ENCODE assay signal across 1 cellular context in genomic region chr16:84136331-84137125, GRCh38.
TF ChIP-seq lines count a peak whose summit lies in the region.

No MANE protein-coding gene starts in this region.

TF ChIP-seq in H1, 55 proteins besides CTCF, POLR2A, EP300 and RAD21:
- no peak for TF ChIP-seq NANOG (IDR thresholded peaks at IDR 0.05; ENCODE audit: insufficient read depth, low read depth, low read length, poor library complexity, severe bottlenecking)
- TF ChIP-seq YY1 (IDR thresholded peaks at IDR 0.05; ENCODE audit: low read depth, low read length) = no peak
- TF ChIP-seq CREB1 (IDR thresholded peaks at IDR 0.05) = no peak
- TF ChIP-seq KDM5A (IDR thresholded peaks at IDR 0.05; ENCODE audit: low read length) = no peak
- no peak for TF ChIP-seq TCF12 (IDR thresholded peaks at IDR 0.05; ENCODE audit: low read depth, low read length)
- no peak for TF ChIP-seq EGR1 (IDR thresholded peaks at IDR 0.05; ENCODE audit: borderline replicate concordance, low read depth, low read length)
- TF ChIP-seq TAF7 (optimal IDR thresholded peaks at IDR 0.05; ENCODE audit: borderline replicate concordance, low read depth, low read length) = no peak
- no peak for TF ChIP-seq RNF2 (IDR thresholded peaks at IDR 0.05; ENCODE audit: borderline replicate concordance, low read depth, low read length, missing control alignments, poor library complexity, severe bottlenecking)
- TF ChIP-seq TBP (IDR thresholded peaks at IDR 0.05; ENCODE audit: low read depth, low read length) = no peak
- no peak for TF ChIP-seq CHD7 (IDR thresholded peaks at IDR 0.05; ENCODE audit: insufficient replicate concordance, low read length)
- TF ChIP-seq PHF8 (conservative IDR thresholded peaks at IDR 0.05; ENCODE audit: low read depth, low read length) = no peak
- TF ChIP-seq SIN3A (conservative IDR thresholded peaks at IDR 0.05 in 1 of 2, IDR thresholded peaks at IDR 0.05 in 1 of 2; ENCODE audit: low read depth in 1 of 2, low read length in 2 of 2) = no peak
- TF ChIP-seq CBX5 (IDR thresholded peaks at IDR 0.05; ENCODE audit: low read depth, low read length) = no peak
- TF ChIP-seq ZNF274 (IDR thresholded peaks at IDR 0.05; ENCODE audit: borderline replicate concordance, extremely low read depth, low read length) = no peak
- TF ChIP-seq ATF2 (IDR thresholded peaks at IDR 0.05; ENCODE audit: low read length) = no peak
- TF ChIP-seq CEBPB (IDR thresholded peaks at IDR 0.05; ENCODE audit: low read depth, low read length) = no peak
- no peak for TF ChIP-seq BCL11A (IDR thresholded peaks at IDR 0.05; ENCODE audit: low read depth in 2 of 2, low read length in 2 of 2)
- no peak for TF ChIP-seq KDM1A (IDR thresholded peaks at IDR 0.05; ENCODE audit: borderline replicate concordance, low read length)
- TF ChIP-seq GABPA (IDR thresholded peaks at IDR 0.05; ENCODE audit: borderline replicate concordance, insufficient read depth, low read length) = no peak
